ENCODE assay signal across 10 cellular contexts in genomic region chr7:140671966-140672365, GRCh38. TPM values are rescaled to one million over a fixed set of nuclear protein-coding genes. Genes with fewer than 3 reads are reported as not detected.
DNase-seq lines count a peak whose midpoint lies in the region; ATAC-seq and TF ChIP-seq lines count a peak whose summit lies in the region.
"Had no signal": no experiment of that assay in that cellular context is flagged by ENCODE, and none has a peak within 500 bp of the region (broad histone marks: within the 10 kb centered on the region; RNA-seq: fewer than 3 reads in every experiment).

No MANE protein-coding gene starts in this region.

- TF ChIP-seq POLR2A in testis (IDR thresholded peaks at IDR 0.05): no peak

- peak overlapping the region; percentile 72 for H3K4me3 Mint-ChIP-seq in T-helper 1 cell treated with Interleukin-12 subunit alpha and Interleukin-12 subunit beta and Interleukin-4 antibody, amounts not matched to agents 30 μg/mL and 1 μg/mL, for 36 hours
- H3K4me3 Mint-ChIP-seq in endodermal cell: peak overlapping the region; percentile 62
- peak overlapping the region; percentile 76 for H3K4me3 Mint-ChIP-seq in progenitor cell of endocrine pancreas (ENCODE audit: low read depth)

- intact Hi-C loops in testis (cut with DNase I; ENCODE audit: low total_unique reads): no loop called here

- 72 to 88% methylated on average over 6 to 15 of the region's 15 CpGs for WGBS in endodermal cell (ENCODE audit: insufficient coverage in 1 of 2, insufficient read length in 1 of 2), 2 experiments
- WGBS in testis, 2 donors: 35 to 63% methylated on average over 8 to 15 of the region's 15 CpGs

- H3K9ac ChIP-seq in OCI-LY3 (ENCODE audit: low read length) (0 out of 2 replicates have a peak overlapping the region, but pooled peaks have one; percentile 28), endodermal cell (ENCODE audit: extremely low read depth, low read length, poor library complexity, severe bottlenecking) (no peak overlapping the region)

- H3K9me3 ChIP-seq in OCI-LY3 (ENCODE audit: insufficient read depth, low read length): no peaks in the 10 kb centered on the region
- no peaks in the 10 kb centered on the region for H3K9me3 ChIP-seq in endodermal cell (ENCODE audit: control insufficient read depth, low read length)
- no peaks in the 10 kb centered on the region for H3K9me3 ChIP-seq in testis
- H3K9me3 ChIP-seq: upper lobe of left lung had no signal

- peak overlapping the region; percentile 63 for H3K27ac Mint-ChIP-seq in T-helper 1 cell treated with Interleukin-12 subunit alpha and Interleukin-12 subunit beta and Interleukin-4 antibody, amounts not matched to agents 30 μg/mL and 1 μg/mL, for 36 hours
- H3K27ac Mint-ChIP-seq in endodermal cell (no peak overlapping the region), progenitor cell of endocrine pancreas (no peak overlapping the region)

- peak overlapping the region; percentile 34 for H2AFZ ChIP-seq in OCI-LY3 (ENCODE audit: low read depth, low read length)

- peak overlapping the region; percentile 71 for H3K4me2 ChIP-seq in OCI-LY3 (ENCODE audit: low read length)

- ATAC-seq in HG02759 (IDR thresholded peaks at IDR 0.05; ENCODE audit: unreplicated experiment): no peak

- no peaks in the 10 kb centered on the region for H3K9me3 Mint-ChIP-seq in T-helper 1 cell treated with Interleukin-12 subunit alpha and Interleukin-12 subunit beta and Interleukin-4 antibody, amounts not matched to agents 30 μg/mL and 1 μg/mL, for 36 hours
- no peaks in the 10 kb centered on the region for H3K9me3 Mint-ChIP-seq in endodermal cell
- no peaks in the 10 kb centered on the region for H3K9me3 Mint-ChIP-seq in progenitor cell of endocrine pancreas (ENCODE audit: low read depth)

- peaks cover 8% of the 10 kb centered on the region for H3K27me3 Mint-ChIP-seq in T-helper 1 cell treated with Interleukin-12 subunit alpha and Interleukin-12 subunit beta and Interleukin-4 antibody, amounts not matched to agents 30 μg/mL and 1 μg/mL, for 36 hours (ENCODE audit: low read depth)
- H3K27me3 Mint-ChIP-seq in endodermal cell (ENCODE audit: insufficient read depth) (peaks cover 4% of the 10 kb centered on the region), progenitor cell of endocrine pancreas (no peaks in the 10 kb centered on the region)

- no peaks in the 10 kb centered on the region for H3K27me3 ChIP-seq in OCI-LY3 (ENCODE audit: low read depth, low read length)
- H3K27me3 ChIP-seq in endodermal cell (ENCODE audit: control insufficient read depth, insufficient read depth, low read length, poor library complexity, severe bottlenecking): no peaks in the 10 kb centered on the region
- H3K27me3 ChIP-seq in testis: no peaks in the 10 kb centered on the region
- H3K27me3 ChIP-seq: upper lobe of left lung had no signal

- peaks cover 3% of the 10 kb centered on the region for H3K36me3 Mint-ChIP-seq in T-helper 1 cell treated with Interleukin-12 subunit alpha and Interleukin-12 subunit beta and Interleukin-4 antibody, amounts not matched to agents 30 μg/mL and 1 μg/mL, for 36 hours (ENCODE audit: low read depth)
- H3K36me3 Mint-ChIP-seq in endodermal cell (ENCODE audit: low read depth) (peaks cover 3% of the 10 kb centered on the region), progenitor cell of endocrine pancreas (ENCODE audit: insufficient read depth) (peaks cover 2% of the 10 kb centered on the region)

- H4K20me1 ChIP-seq in OCI-LY3 (ENCODE audit: insufficient read depth, low read length): no peaks in the 10 kb centered on the region

- H3K4me1 ChIP-seq in OCI-LY3 (ENCODE audit: low read length) (peaks cover 39% of the 10 kb centered on the region), endodermal cell (ENCODE audit: control insufficient read depth, insufficient read depth, low read length) (peaks cover 2% of the 10 kb centered on the region), testis (no peaks in the 10 kb centered on the region)

- peak overlapping the region; percentile 78 for H3K4me3 ChIP-seq in OCI-LY3 (ENCODE audit: low read length)
- peak overlapping the region; percentile 65 for H3K4me3 ChIP-seq in endodermal cell (ENCODE audit: low read length)
- no peak overlapping the region for H3K4me3 ChIP-seq in testis

- no peaks in the 10 kb centered on the region for H3K79me2 ChIP-seq in OCI-LY3 (ENCODE audit: low read length)

- TF ChIP-seq CTCF in OCI-LY3 (IDR thresholded peaks at IDR 0.05; ENCODE audit: low read depth, low read length) (no peak), endodermal cell (conservative IDR thresholded peaks at IDR 0.05) (no peak), progenitor cell of endocrine pancreas (IDR thresholded peaks at IDR 0.05; ENCODE audit: unreplicated experiment) (no peak), testis (IDR thresholded peaks at IDR 0.05) (no peak)

- H3K36me3 ChIP-seq in OCI-LY3 (replicated peaks; ENCODE audit: low read depth, low read length) (peaks cover 3% of the 10 kb centered on the region), endodermal cell (ENCODE audit: control insufficient read depth, insufficient read depth, low read length) (no peaks in the 10 kb centered on the region), testis (ENCODE audit: low read depth, missing control alignments) (no peaks in the 10 kb centered on the region)
- H3K36me3 ChIP-seq: upper lobe of left lung had no signal

- DNase-seq in T-helper 1 cell (no peak), endodermal cell (no peak), progenitor cell of endocrine pancreas (ENCODE audit: low spot score, unreplicated experiment) (no peak), NCI-H1105 treated with DMSO at 0.1 percent for 48 hours (lab: John Stamatoyannopoulos, UW) (no peak), testis (no peak)
- DNase-seq: SHP77 treated with DMSO at 0.1 percent for 48 hours had no signal

- H3K4me1 Mint-ChIP-seq in T-helper 1 cell treated with Interleukin-12 subunit alpha and Interleukin-12 subunit beta and Interleukin-4 antibody, amounts not matched to agents 30 μg/mL and 1 μg/mL, for 36 hours (ENCODE audit: low read depth): peaks cover 23% of the 10 kb centered on the region
- H3K4me1 Mint-ChIP-seq in endodermal cell: peaks cover 2% of the 10 kb centered on the region
- H3K4me1 Mint-ChIP-seq in progenitor cell of endocrine pancreas (ENCODE audit: low read depth): peaks cover 11% of the 10 kb centered on the region

- H3K27ac ChIP-seq in OCI-LY3 (ENCODE audit: low read length) (no peak overlapping the region), endodermal cell (ENCODE audit: low read depth, low read length) (no peak overlapping the region), testis (no peak overlapping the region)

RNA-seq across cellular contexts. Expression of gene ADCK2, which starts 0.8 kb away (rescaled TPM):
- total RNA-seq in endodermal cell: 10 to 100 TPM; 13.5 to 17.8 TPM
- polyA plus RNA-seq in endodermal cell (2013, experiment 1 of 2): 7.6 TPM
- 6.2 TPM for polyA plus RNA-seq in endodermal cell (2013, experiment 2 of 2)
- 19.9 and 21.9 TPM in 2 replicates for total RNA-seq in progenitor cell of endocrine pancreas
- 10 to 100 TPM; 20.4 to 21.2 TPM for total RNA-seq in testis
- 12.9 TPM for polyA plus RNA-seq in testis (ENCODE audit: insufficient read depth, low read depth, low replicate concordance)

RNA-seq across cellular contexts. Expression of gene NDUFB2, which starts 24.5 kb away (rescaled TPM):
- total RNA-seq in endodermal cell (100 to 1,000 TPM; 180 to 202 TPM), progenitor cell of endocrine pancreas (172 and 174 TPM in 2 replicates), testis (100 to 1,000 TPM; 187 to 292 TPM)
- 183 TPM for polyA plus RNA-seq in endodermal cell (2013, experiment 1 of 2)
- 170 TPM for polyA plus RNA-seq in endodermal cell (2013, experiment 2 of 2)
- polyA plus RNA-seq in testis (ENCODE audit: insufficient read depth, low read depth, low replicate concordance): 180 TPM

RNA-seq across cellular contexts. Expression of gene DENND2A, which starts 31.4 kb away (rescaled TPM):
- total RNA-seq in endodermal cell: 10 to 100 TPM; 28.5 to 40.6 TPM
- 26.6 TPM for polyA plus RNA-seq in endodermal cell (2013, experiment 1 of 2)
- polyA plus RNA-seq in endodermal cell (2013, experiment 2 of 2): 30.2 TPM
- total RNA-seq in progenitor cell of endocrine pancreas: 32.0 and 39.8 TPM in 2 replicates
- 1 to 10 TPM; 4.1 to 5.5 TPM for total RNA-seq in testis
- polyA plus RNA-seq in testis (ENCODE audit: insufficient read depth, low read depth, low replicate concordance): 8.5 TPM

Comparison
In these comparisons a context has a peak if more than half of its experiments do, and no peak if none do; other contexts are left out.
1. H3K4me3 ChIP-seq: peak in OCI-LY3 (single experiment) and endodermal cell (single experiment); none in testis (0 of 2).
2. Peak in every context shown above with its lines, with median percentiles within 50 percentile points of each other: H3K4me3 Mint-ChIP-seq.